1 cellular context compared by ENCODE assay signal in the genomic region with DNA sequence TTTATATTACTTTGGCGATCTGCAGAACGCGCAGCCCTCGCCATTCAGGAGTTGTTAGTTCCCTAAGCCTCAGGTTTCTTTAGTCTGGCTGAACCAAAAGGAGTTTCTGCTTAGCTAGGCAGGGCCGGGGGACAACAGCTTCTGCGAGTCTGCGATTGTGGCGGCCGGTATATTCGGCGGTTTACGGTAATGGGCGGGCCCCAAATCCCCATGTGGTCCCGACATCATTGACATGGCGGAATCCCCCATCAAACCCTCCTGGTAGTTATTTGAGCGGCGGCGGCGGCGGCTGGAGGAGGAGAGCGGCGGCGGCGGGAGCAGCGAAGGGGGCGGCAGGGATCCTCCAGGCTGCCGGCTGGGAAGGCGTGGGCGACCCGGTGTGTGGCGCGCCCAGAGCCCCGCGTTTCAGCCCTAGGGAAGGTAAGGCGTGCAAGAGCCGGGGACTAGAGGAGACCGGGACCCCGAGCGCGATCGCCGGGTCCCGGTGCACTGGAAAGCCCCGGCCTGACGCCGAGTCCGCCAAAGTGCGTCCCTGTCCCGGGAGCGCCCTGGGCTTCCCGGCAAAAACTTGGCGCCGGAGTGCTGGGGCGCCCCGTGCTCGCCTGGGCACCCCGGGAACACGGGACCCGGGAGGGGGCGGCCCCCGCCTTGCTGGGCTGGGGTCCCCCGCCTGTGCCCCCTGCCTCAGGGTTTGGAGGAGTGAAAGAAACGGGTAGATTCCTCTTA.
TF ChIP-seq lines count a peak whose summit lies in the region.

FNDC3B (plus strand) TSS at position 227 of the 726 bp plus-strand sequence. CDS start 72,902 bp downstream, outside the sequence.

TF ChIP-seq in HCT116, 20 proteins besides CTCF, POLR2A, EP300 and RAD21 (continued from another document):
- TF ChIP-seq ZBTB33 (IDR thresholded peaks at IDR 0.05; ENCODE audit: extremely low read depth, insufficient replicate concordance, low read length) = no peak
- TF ChIP-seq JUND (IDR thresholded peaks at IDR 0.05) = no peak
- no peak for TF ChIP-seq EZH2 (IDR thresholded peaks at IDR 0.05)
- TF ChIP-seq, protein P1, sequence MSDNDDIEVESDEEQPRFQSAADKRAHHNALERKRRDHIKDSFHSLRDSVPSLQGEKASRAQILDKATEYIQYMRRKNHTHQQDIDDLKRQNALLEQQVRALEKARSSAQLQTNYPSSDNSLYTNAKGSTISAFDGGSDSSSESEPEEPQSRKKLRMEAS (IDR thresholded peaks at IDR 0.05) = peak; percentile 83
- TF ChIP-seq ZFX (IDR thresholded peaks at IDR 0.05) = no peak; the same call in 1 of the 2 replicates
